Comparison of ENCODE assay signal across 11 cellular contexts in genomic region chr1:234585333-234586055, GRCh38. TPM values are rescaled to one million over a fixed set of nuclear protein-coding genes. Genes with fewer than 3 reads are reported as not detected.
DNase-seq lines count a peak whose midpoint lies in the region; ATAC-seq and TF ChIP-seq lines count a peak whose summit lies in the region.
"Had no signal": no experiment of that assay in that cellular context is flagged by ENCODE, and none has a peak within 500 bp of the region (broad histone marks: within the 10 kb centered on the region; RNA-seq: fewer than 3 reads in every experiment).

No MANE protein-coding gene starts in this region.

- ATAC-seq in CD4-positive, alpha-beta T cell (ENCODE audit: poor library complexity): no peak
- ATAC-seq: activated T-helper 17 cell treated with anti-CD3 and anti-CD28 coated beads, Interleukin-2, amount 50 U/mL, for 72 hours had no signal

- POLR2A ChIA-PET in CD4-positive, alpha-beta T cell (lab: Charles Lee): interaction anchor here (0.6 kb wide), 1 partner anchor 139 kb away, joined by 3 read pairs; no protein-coding TSS in a partner anchor

- H3K4me3 ChIP-seq in SJCRH30: no peak overlapping the region
- H3K4me3 ChIP-seq in fibroblast of mammary gland (ENCODE audit: control insufficient read depth, low read depth, low read length): no peak overlapping the region
- no peak overlapping the region for H3K4me3 ChIP-seq in parathyroid adenoma (ENCODE audit: low read depth, low read length)

- H3K27ac ChIP-seq in SJCRH30 (no peak overlapping the region), parathyroid adenoma (peak overlapping the region; percentile 36)
- no peak overlapping the region for H3K27ac ChIP-seq in CD4-positive, alpha-beta T cell (ENCODE audit: low read depth, low read length)
- H3K27ac ChIP-seq: WERI-Rb-1 had no signal

- H3K36me3 Mint-ChIP-seq in CD4-positive, alpha-beta T cell (ENCODE audit: low read depth): no peaks in the 10 kb centered on the region

- H3K9me3 ChIP-seq in SJCRH30 (replicated peaks) (no peaks in the 10 kb centered on the region), parathyroid adenoma (ENCODE audit: control insufficient read depth, low read length) (no peaks in the 10 kb centered on the region)
- H3K9me3 ChIP-seq in CD4-positive, alpha-beta T cell (ENCODE audit: control insufficient read depth, low read length): no peaks in the 10 kb centered on the region

- no peaks in the 10 kb centered on the region for H3K36me3 ChIP-seq in SJCRH30
- no peaks in the 10 kb centered on the region for H3K36me3 ChIP-seq in parathyroid adenoma (ENCODE audit: control insufficient read depth, insufficient read depth, low read length)
- H3K36me3 ChIP-seq: WERI-Rb-1 had no signal

- no peaks in the 10 kb centered on the region for H3K9me3 Mint-ChIP-seq in CD4-positive, alpha-beta T cell
- H3K9me3 Mint-ChIP-seq: activated T-helper 17 cell treated with anti-CD3 and anti-CD28 coated beads, Interleukin-2, amount 50 U/mL, for 72 hours had no signal

- H3K4me1 ChIP-seq in SJCRH30 (peaks cover 21% of the 10 kb centered on the region), parathyroid adenoma (no peaks in the 10 kb centered on the region)

- H3K27me3 Mint-ChIP-seq in CD4-positive, alpha-beta T cell: no peaks in the 10 kb centered on the region

- no peak overlapping the region for H3K4me3 Mint-ChIP-seq in CD4-positive, alpha-beta T cell
- H3K4me3 Mint-ChIP-seq: activated T-helper 17 cell treated with anti-CD3 and anti-CD28 coated beads, Interleukin-2, amount 50 U/mL, for 72 hours had no signal

- no peaks in the 10 kb centered on the region for H3K4me1 Mint-ChIP-seq in CD4-positive, alpha-beta T cell (ENCODE audit: low read depth)
- H3K4me1 Mint-ChIP-seq: activated T-helper 17 cell treated with anti-CD3 and anti-CD28 coated beads, Interleukin-2, amount 50 U/mL, for 72 hours had no signal

- H3K27ac Mint-ChIP-seq in CD4-positive, alpha-beta T cell: no peak overlapping the region
- H3K27ac Mint-ChIP-seq: activated T-helper 17 cell treated with anti-CD3 and anti-CD28 coated beads, Interleukin-2, amount 50 U/mL, for 72 hours had no signal

- H3K27me3 ChIP-seq in SJCRH30: no peaks in the 10 kb centered on the region
- no peaks in the 10 kb centered on the region for H3K27me3 ChIP-seq in parathyroid adenoma (ENCODE audit: control insufficient read depth, insufficient read depth, low read length)
- no peaks in the 10 kb centered on the region for H3K27me3 ChIP-seq in CD4-positive, alpha-beta T cell (ENCODE audit: control insufficient read depth, insufficient read depth, low read length)

- no peak overlapping the region for H2AFZ ChIP-seq in parathyroid adenoma

- H3K79me2 ChIP-seq in parathyroid adenoma: no peaks in the 10 kb centered on the region

- TF ChIP-seq CTCF in fibroblast of mammary gland (conservative IDR thresholded peaks at IDR 0.05; ENCODE audit: control insufficient read depth, insufficient read depth, low read depth, low read length) (no peak), parathyroid adenoma (IDR thresholded peaks at IDR 0.05) (no peak), GM13976 (IDR thresholded peaks at IDR 0.05; ENCODE audit: borderline replicate concordance, control extremely low read depth, extremely low read depth, insufficient read depth, missing control alignments) (no peak)
- no peak for TF ChIP-seq CTCF in CD4-positive, alpha-beta T cell (IDR thresholded peaks at IDR 0.05)

- H3K4me2 ChIP-seq in parathyroid adenoma (ENCODE audit: low read length): no peak overlapping the region

- CTCF ChIA-PET in CD4-positive, alpha-beta T cell (lab: Charles Lee): no interaction called here

- no peak overlapping the region for H3K9ac ChIP-seq in parathyroid adenoma

- in situ Hi-C loops in GM13976 (cut with MboI; ENCODE audit: low sequenced_read_pairs, unreplicated experiment): no loop called here

- intact Hi-C loops in CD4-positive, alpha-beta T cell (cut with DNase I, micrococcal nuclease): no loop called here

- DNase-seq in AG08396 (ENCODE audit: low spot score) (peak; percentile 60), SJCRH30 (peak; percentile 17 to 52), fibroblast of mammary gland (ENCODE audit: low read depth) (peak; percentile 78), mucosa of gallbladder (ENCODE audit: low spot score) (no peak), GM13976 (ENCODE audit: low spot score) (no peak), NCI-H345 treated with DMSO at 0.1 percent for 48 hours (lab: John Stamatoyannopoulos, UW; ENCODE audit: unreplicated experiment) (no peak)
- DNase-seq in CD4-positive, alpha-beta T cell: no peak
- DNase-seq: effector CD8-positive, alpha-beta T cell; WERI-Rb-1 had no signal

RNA-seq across cellular contexts. Expression of gene IRF2BP2, which starts 24.5 kb away (rescaled TPM):
- 33.2 and 41.1 TPM in 2 replicates for total RNA-seq in SJCRH30 (2014; rRNA removed; shearing (Covaris generic))
- 100 to 1,000 TPM; 580 to 609 TPM for total RNA-seq in CD4-positive, alpha-beta T cell
- 231 TPM for total RNA-seq in mucosa of gallbladder

Comparison
In these comparisons a context has a peak if more than half of its experiments do, and no peak if none do; other contexts are left out.
1. DNase-seq: peak in AG08396 (single experiment), SJCRH30 (2 of 2) and fibroblast of mammary gland (single experiment); none in CD4-positive, alpha-beta T cell (0 of 10), mucosa of gallbladder (single experiment), GM13976 (single experiment) and NCI-H345 treated with DMSO at 0.1 percent for 48 hours (single experiment).